ENCODE assay signal across 11 cellular contexts in the genomic region with DNA sequence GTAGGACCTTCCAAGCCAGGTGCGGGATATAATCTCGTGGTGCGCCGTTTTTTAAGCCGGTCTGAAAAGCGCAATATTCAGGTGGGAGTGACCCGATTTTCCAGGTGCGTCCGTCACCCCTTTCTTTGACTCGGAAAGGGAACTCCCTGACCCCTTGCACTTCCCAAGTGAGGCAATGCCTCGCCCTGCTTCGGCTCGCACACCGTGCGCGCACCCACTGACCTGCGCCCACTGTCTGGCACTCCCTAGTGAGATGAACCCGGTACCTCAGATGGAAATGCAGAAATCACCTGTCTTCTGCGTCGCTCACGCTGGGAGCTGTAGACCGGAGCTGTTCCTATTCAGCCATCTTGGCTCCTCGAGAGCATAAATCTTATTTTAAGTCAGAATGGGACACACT. TPM values are rescaled to one million over a fixed set of nuclear protein-coding genes. Genes with fewer than 3 reads are reported as not detected.
DNase-seq lines count a peak whose midpoint lies in the region; ATAC-seq and TF ChIP-seq lines count a peak whose summit lies in the region.
"Not testable (repeated sequence)": the region's sequence is repeated elsewhere in the genome, so short reads cannot be mapped to it uniquely, and the experiment has no call there.
"Had no signal": no experiment of that assay in that cellular context is flagged by ENCODE, and none has a peak within 500 bp of the region (broad histone marks: within the 10 kb centered on the region; RNA-seq: fewer than 3 reads in every experiment).

No MANE protein-coding gene starts in this region.

- intact Hi-C loops in CD8-positive, alpha-beta T cell (cut with DNase I, micrococcal nuclease): not testable (repeated sequence)

- not testable (repeated sequence) for H3K79me1 ChIP-seq in H9 (ENCODE audit: insufficient read depth, low read depth, low read length, poor library complexity, severe bottlenecking)

- H3K9me3 ChIP-seq in CD8-positive, alpha-beta T cell (ENCODE audit: low read length); H9 (ENCODE audit: control insufficient read depth, low read depth, low read length); T-helper 17 cell (ENCODE audit: control insufficient read depth, low read length, poor library complexity, severe bottlenecking); endodermal cell (ENCODE audit: control insufficient read depth, low read length): not testable (repeated sequence)

- H4K8ac ChIP-seq in H9 (replicated peaks; ENCODE audit: insufficient read length, low read depth, low read length): not testable (repeated sequence)

- not testable (repeated sequence) for H3K23me2 ChIP-seq in H9 (ENCODE audit: insufficient read length, low read depth, low read length, poor library complexity, severe bottlenecking)

- no CpG with 5 or more reads among the region's 23 CpGs for WGBS in H9 (ENCODE audit: extremely low coverage, insufficient read length, low lambda C conversion rate)
- WGBS in endodermal cell (ENCODE audit: insufficient coverage in 1 of 2, insufficient read length in 1 of 2), 2 experiments: 68 to 94% methylated on average over 5 to 13 of the region's 23 CpGs

- H3K27ac ChIP-seq in CD8-positive, alpha-beta T cell (ENCODE audit: low read depth, low read length); H9 (ENCODE audit: insufficient read length, low read depth, low read length); endodermal cell (ENCODE audit: low read depth, low read length): not testable (repeated sequence)

- H3K36me3 Mint-ChIP-seq in CD8-positive, alpha-beta T cell: peaks cover 49% of the 10 kb centered on the region
- H3K36me3 Mint-ChIP-seq in H9 (ENCODE audit: insufficient read depth in 1 of 3, low read depth in 3 of 3) (peaks cover 0 to 12% (median 4%) of the 10 kb centered on the region in 3 experiments; a peak in 4 of 7 replicates), T-helper 17 cell (ENCODE audit: low read depth) (peaks cover 16% of the 10 kb centered on the region)
- not testable (repeated sequence) for H3K36me3 Mint-ChIP-seq in endodermal cell (ENCODE audit: low read depth); neural crest cell (ENCODE audit: low read depth); progenitor cell of endocrine pancreas (ENCODE audit: insufficient read depth)

- H2BK5ac ChIP-seq in H9 (ENCODE audit: insufficient read length, low read length): not testable (repeated sequence)

- not testable (repeated sequence) for H2AK5ac ChIP-seq in H9 (ENCODE audit: insufficient read length, low read length)

- not testable (repeated sequence) for H3K23ac ChIP-seq in H9 (ENCODE audit: insufficient read length, low read depth, low read length)

- not testable (repeated sequence) for H3T11ph ChIP-seq in H9 (ENCODE audit: low read length)

- not testable (repeated sequence) for DNase-seq in CD8-positive, alpha-beta T cell; H9; T-helper 17 cell; endodermal cell; neural crest cell (ENCODE audit: low read depth, low spot score); progenitor cell of endocrine pancreas (ENCODE audit: low spot score, unreplicated experiment)

- H3K9me3 Mint-ChIP-seq in CD8-positive, alpha-beta T cell; H9; neural crest cell; progenitor cell of endocrine pancreas (ENCODE audit: low read depth): not testable (repeated sequence)
- H3K9me3 Mint-ChIP-seq in endodermal cell: peaks cover 13% of the 10 kb centered on the region

- H3K27ac Mint-ChIP-seq in CD8-positive, alpha-beta T cell: peak overlapping the region; percentile 25
- H3K27ac Mint-ChIP-seq in H9 (peak overlapping the region in 2 of 3 experiments; percentile 94 to 96; a peak in 5 of 7 replicates), T-helper 17 cell (peak overlapping the region; percentile 37), endodermal cell (peak overlapping the region; percentile 85)
- H3K27ac Mint-ChIP-seq in neural crest cell (ENCODE audit: unreplicated experiment); progenitor cell of endocrine pancreas: not testable (repeated sequence)

- H3K4me3 Mint-ChIP-seq in CD8-positive, alpha-beta T cell; T-helper 17 cell: not testable (repeated sequence)
- H3K4me3 Mint-ChIP-seq in H9 (peak overlapping the region; percentile 68 to 78), endodermal cell (peak overlapping the region; percentile 52), neural crest cell (peak overlapping the region; percentile 42), progenitor cell of endocrine pancreas (ENCODE audit: low read depth) (peak overlapping the region; percentile 40)

- H3K4ac ChIP-seq in H9 (ENCODE audit: low read depth, low read length): not testable (repeated sequence)

- not testable (repeated sequence) for ATAC-seq in CD8-positive, alpha-beta T cell; T-helper 17 cell

- TF ChIP-seq CTCF in CD8-positive, alpha-beta T cell (IDR thresholded peaks at IDR 0.05); H9 (conservative IDR thresholded peaks at IDR 0.05); endodermal cell (conservative IDR thresholded peaks at IDR 0.05); neural crest cell (conservative IDR thresholded peaks at IDR 0.05); progenitor cell of endocrine pancreas (IDR thresholded peaks at IDR 0.05; ENCODE audit: unreplicated experiment): not testable (repeated sequence)

- H3K18ac ChIP-seq in H9 (ENCODE audit: insufficient read length, low read depth, low read length): not testable (repeated sequence)

- H3K4me1 Mint-ChIP-seq in CD8-positive, alpha-beta T cell (ENCODE audit: low read depth): peaks cover 22% of the 10 kb centered on the region
- H3K4me1 Mint-ChIP-seq in H9: peaks cover 25 to 27% of the 10 kb centered on the region in 2 experiments
- not testable (repeated sequence) for H3K4me1 Mint-ChIP-seq in T-helper 17 cell; endodermal cell; progenitor cell of endocrine pancreas (ENCODE audit: low read depth)
- H3K4me1 Mint-ChIP-seq in neural crest cell: peaks cover 13% of the 10 kb centered on the region

- not testable (repeated sequence) for H2BK15ac ChIP-seq in H9 (ENCODE audit: low read depth, low read length)

- H4K5ac ChIP-seq in H9 (ENCODE audit: insufficient read length, low read depth, low read length): not testable (repeated sequence)

- not testable (repeated sequence) for H3K27me3 ChIP-seq in CD8-positive, alpha-beta T cell (ENCODE audit: insufficient read depth, low read length); H9 (ENCODE audit: insufficient read depth, low read length); endodermal cell (ENCODE audit: control insufficient read depth, insufficient read depth, low read length, poor library complexity, severe bottlenecking)

- not testable (repeated sequence) for H3K79me2 ChIP-seq in H9 (ENCODE audit: insufficient read depth, low read length)

- H2AFZ ChIP-seq in H9 (ENCODE audit: low read length): not testable (repeated sequence)

- not testable (repeated sequence) for H3K56ac ChIP-seq in H9 (ENCODE audit: insufficient read length, low read depth, low read length)

- not testable (repeated sequence) for H4K91ac ChIP-seq in H9 (ENCODE audit: insufficient read length, low read depth, low read length)

- H2BK12ac ChIP-seq in H9 (ENCODE audit: insufficient read length, low read depth, low read length): not testable (repeated sequence)

- H3K14ac ChIP-seq in H9 (ENCODE audit: insufficient read depth, low read length): not testable (repeated sequence)

- CTCF ChIA-PET in CD8-positive, alpha-beta T cell (lab: Charles Lee): interaction anchor here (1.7 to 2.4 kb wide), 5 partner anchors 11 to 94 kb away, joined by 6 to 19 read pairs (median 10); no protein-coding TSS in a partner anchor

- H3K9ac ChIP-seq in H9 (ENCODE audit: extremely low read depth, insufficient read length, low read length); endodermal cell (ENCODE audit: extremely low read depth, low read length, poor library complexity, severe bottlenecking): not testable (repeated sequence)

- not testable (repeated sequence) for H2BK20ac ChIP-seq in H9 (ENCODE audit: low read depth, low read length, poor library complexity, severe bottlenecking)

- H3K4me1 ChIP-seq in CD8-positive, alpha-beta T cell (ENCODE audit: insufficient read depth, low read length); H9 (ENCODE audit: insufficient read depth, low read length); endodermal cell (ENCODE audit: control insufficient read depth, insufficient read depth, low read length): not testable (repeated sequence)

- H2BK120ac ChIP-seq in H9 (ENCODE audit: low read depth, low read length, poor library complexity, severe bottlenecking): not testable (repeated sequence)

- not testable (repeated sequence) for H3K27me3 Mint-ChIP-seq in CD8-positive, alpha-beta T cell (ENCODE audit: low read depth); H9 (ENCODE audit: low read depth); T-helper 17 cell; endodermal cell (ENCODE audit: insufficient read depth); neural crest cell (ENCODE audit: low read depth); progenitor cell of endocrine pancreas

- not testable (repeated sequence) for H3K4me3 ChIP-seq in CD8-positive, alpha-beta T cell (ENCODE audit: low read depth, low read length)
- peak overlapping the region; percentile 69 for H3K4me3 ChIP-seq in endodermal cell (ENCODE audit: low read length)

- peaks cover 47% of the 10 kb centered on the region for H3K36me3 ChIP-seq in CD8-positive, alpha-beta T cell (ENCODE audit: insufficient read depth, low read length)
- not testable (repeated sequence) for H3K36me3 ChIP-seq in endodermal cell (ENCODE audit: control insufficient read depth, insufficient read depth, low read length)

- H4K20me1 ChIP-seq in H9 (ENCODE audit: control insufficient read depth, insufficient read depth, insufficient read length): not testable (repeated sequence)

- H3K4me2 ChIP-seq in H9 (ENCODE audit: insufficient read depth, insufficient read length, low read length): not testable (repeated sequence)

- POLR2A ChIA-PET in CD8-positive, alpha-beta T cell (lab: Charles Lee): interaction anchor here (0.6 to 0.8 kb wide), 2 partner anchors 86 to 372 kb away, joined by 3 read pairs; no protein-coding TSS in a partner anchor

RNA-seq across cellular contexts. Expression of a gene that starts 12.7 kb away (rescaled TPM):
- total RNA-seq in CD8-positive, alpha-beta T cell: not detected
- total RNA-seq in H9 (2021) (0.90 and 1.4 TPM in 2 replicates), T-helper 17 cell (not detected), endodermal cell (under 1 TPM in 1 of 2 donors, not detected in 1; 0.95 TPM), neural crest cell (not detected in 2 replicates), progenitor cell of endocrine pancreas (not detected in 2 replicates)
- 0.78 TPM for polyA plus RNA-seq in endodermal cell (2013, experiment 1 of 2)
- polyA plus RNA-seq in endodermal cell (2013, experiment 2 of 2): 0.95 TPM
- total RNA-seq: A673; CD8-positive, alpha-beta memory T cell; H4; HFFc6 had no signal
- polyA plus RNA-seq: AG04450 had no signal

RNA-seq across cellular contexts. Expression of a gene that starts 52.1 kb away (rescaled TPM):
- total RNA-seq in CD8-positive, alpha-beta T cell: 100 to 1,000 TPM; 132 to 140 TPM
- 0.09 TPM in 1 of 2 replicates, not detected in the other for total RNA-seq in H9 (2021)
- 100 to 1,000 TPM; 304 to 333 TPM for total RNA-seq in T-helper 17 cell
- under 1 TPM in 1 of 2 donors, not detected in 1; 0.11 TPM for total RNA-seq in endodermal cell
- polyA plus RNA-seq in endodermal cell (2013, experiment 1 of 2): not detected
- polyA plus RNA-seq in endodermal cell (2013, experiment 2 of 2): not detected
- not detected in 2 replicates for total RNA-seq in neural crest cell
- not detected in 2 replicates for total RNA-seq in progenitor cell of endocrine pancreas
- total RNA-seq: A673, HFFc6 had no signal
- polyA plus RNA-seq: AG04450 had no signal

Comparison
In these comparisons a context has a peak if more than half of its experiments do, and no peak if none do; other contexts are left out.
1. RNA of a gene that starts 52.1 kb away (total RNA-seq): 304 to 333 TPM in T-helper 17 cell and 132 to 140 TPM in CD8-positive, alpha-beta T cell; 0.11 TPM in endodermal cell, 0.09 TPM in H9, not detected in neural crest cell and not detected in progenitor cell of endocrine pancreas; every median in the first group is over 100 times any median in the second.